8 cellular contexts compared by ENCODE assay signal in the genomic region with DNA sequence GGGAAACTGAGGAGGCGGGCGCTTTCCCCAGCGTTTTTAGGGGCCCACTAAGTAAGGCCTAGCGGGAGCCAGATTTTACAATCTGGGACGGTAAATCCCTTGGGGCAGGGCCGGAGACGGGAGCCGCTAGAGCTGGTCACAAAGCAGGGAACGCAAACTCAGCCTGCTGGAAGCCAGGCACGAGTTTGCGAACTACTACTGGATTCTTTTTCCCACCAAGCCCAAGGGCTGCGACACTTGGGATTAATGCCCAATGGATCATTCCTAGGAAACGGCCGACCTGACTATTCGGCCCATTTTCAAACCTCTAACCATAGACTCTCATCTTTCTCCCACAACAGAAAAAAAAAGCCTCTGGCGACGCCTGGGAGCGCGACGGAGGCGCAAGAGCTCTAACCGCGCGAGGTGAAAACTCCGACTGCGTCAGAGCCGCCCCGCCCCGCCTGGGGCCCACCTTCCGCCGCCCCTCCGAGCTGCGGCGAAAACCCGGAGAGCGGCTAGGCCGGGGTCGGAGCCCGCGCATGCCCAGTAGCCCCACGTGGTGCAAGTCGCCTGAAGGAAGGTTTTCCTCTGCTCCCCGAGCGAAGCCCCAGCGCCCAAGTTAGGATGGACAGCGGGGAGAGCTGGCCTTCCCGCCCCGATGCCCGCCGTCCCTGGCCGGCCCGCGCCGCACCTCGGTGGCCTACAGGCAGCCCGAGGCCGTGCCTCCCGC. TPM values are rescaled to one million over a fixed set of nuclear protein-coding genes. Genes with fewer than 3 reads are reported as not detected.
DNase-seq lines count a peak whose midpoint lies in the region; ATAC-seq lines count a peak whose summit lies in the region.

No MANE protein-coding gene starts in this region.

- H3K27me3 ChIP-seq in ectodermal cell (ENCODE audit: control insufficient read depth, insufficient read depth, low read length, poor library complexity, severe bottlenecking): peaks cover 20% of the 10 kb centered on the region

- H3K4me1 ChIP-seq in ectodermal cell (ENCODE audit: control insufficient read depth, insufficient read depth, low read length): peaks cover 8% of the 10 kb centered on the region

- 0% methylated on average over 58 of the region's 58 CpGs for WGBS in ectodermal cell, 2 experiments

- H3K27ac Mint-ChIP-seq in activated CD8-positive, alpha-beta T cell treated with anti-CD3 and anti-CD28 coated beads, Interleukin-2, amount 10 ng/mL, durations not matched to agents 7 days and 5 days: peak overlapping the region; percentile 97

- peak overlapping the region; percentile 89 for H3K4me3 ChIP-seq in ectodermal cell (ENCODE audit: insufficient read depth, low read depth, low read length)

- peaks cover 43% of the 10 kb centered on the region for H3K4me1 Mint-ChIP-seq in activated CD8-positive, alpha-beta T cell treated with anti-CD3 and anti-CD28 coated beads, Interleukin-2, amount 10 ng/mL, durations not matched to agents 7 days and 5 days (ENCODE audit: low read depth)

- H3K9me3 ChIP-seq in ectodermal cell (ENCODE audit: control insufficient read depth, low read length): no peaks in the 10 kb centered on the region

- H3K4me3 Mint-ChIP-seq in activated CD8-positive, alpha-beta T cell treated with anti-CD3 and anti-CD28 coated beads, Interleukin-2, amount 10 ng/mL, durations not matched to agents 7 days and 5 days: peak overlapping the region; percentile 92

- H3K27ac ChIP-seq in ectodermal cell (ENCODE audit: insufficient read depth, low read depth, low read length, poor library complexity, severe bottlenecking): peak overlapping the region; percentile 96

- POLR2A ChIA-PET in activated CD8-positive, alpha-beta T cell treated with anti-CD3 and anti-CD28 coated beads, Interleukin-2, amount 10 ng/mL, durations not matched to agents 7 days and 5 days (lab: Charles Lee): interaction anchor here (0.8 to 1.9 kb wide), 7 partner anchors 11 to 207 kb away, joined by 3 to 8 read pairs (median 4); no protein-coding TSS in a partner anchor

- H3K36me3 Mint-ChIP-seq in activated CD8-positive, alpha-beta T cell treated with anti-CD3 and anti-CD28 coated beads, Interleukin-2, amount 10 ng/mL, durations not matched to agents 7 days and 5 days (ENCODE audit: low read depth): peaks cover 7% of the 10 kb centered on the region

- DNase-seq in CD1c-positive myeloid dendritic cell (ENCODE audit: extremely low spot score): peak; percentile 98
- DNase-seq in NCI-H82 treated with DMSO at 0.1 percent for 48 hours (lab: John Stamatoyannopoulos, UW; ENCODE audit: unreplicated experiment): peak; percentile 56
- peak; percentile 97 for DNase-seq in activated CD8-positive, alpha-beta T cell treated with anti-CD3 and anti-CD28 coated beads, Interleukin-2, amount 10 ng/mL, durations not matched to agents 7 days and 5 days
- peak; percentile 94 for DNase-seq in medulla oblongata (ENCODE audit: extremely low spot score)
- DNase-seq in stimulated activated CD4-positive, alpha-beta T cell treated with anti-CD3 and anti-CD28 coated beads, TNF-alpha, amount 100 ng/mL, for 4 hours (ENCODE audit: low read depth in 3 of 3): peak; percentile 92 to 97 (median 94)

- peaks cover 4% of the 10 kb centered on the region for H3K36me3 ChIP-seq in ectodermal cell (ENCODE audit: control insufficient read depth, insufficient read depth, low read length)

- ATAC-seq in GM19438 (IDR thresholded peaks at IDR 0.05; ENCODE audit: low read depth, unreplicated experiment): peak; percentile 47
- peak; percentile 50 for ATAC-seq in HG03565 (IDR thresholded peaks at IDR 0.05; ENCODE audit: unreplicated experiment)
- ATAC-seq in activated CD8-positive, alpha-beta T cell treated with anti-CD3 and anti-CD28 coated beads, Interleukin-2, amount 10 ng/mL, durations not matched to agents 7 days and 5 days: peak; percentile 69

- no peaks in the 10 kb centered on the region for H3K27me3 Mint-ChIP-seq in activated CD8-positive, alpha-beta T cell treated with anti-CD3 and anti-CD28 coated beads, Interleukin-2, amount 10 ng/mL, durations not matched to agents 7 days and 5 days (ENCODE audit: low read depth)

- CTCF ChIA-PET in activated CD8-positive, alpha-beta T cell treated with anti-CD3 and anti-CD28 coated beads, Interleukin-2, amount 10 ng/mL, durations not matched to agents 7 days and 5 days (lab: Charles Lee): interaction anchor here (0.7 to 3.5 kb wide), 5 partner anchors 13 to 204 kb away, joined by 3 to 17 read pairs (median 4); no protein-coding TSS in a partner anchor

- H3K9me3 Mint-ChIP-seq in activated CD8-positive, alpha-beta T cell treated with anti-CD3 and anti-CD28 coated beads, Interleukin-2, amount 10 ng/mL, durations not matched to agents 7 days and 5 days (ENCODE audit: insufficient read depth): no peaks in the 10 kb centered on the region

RNA-seq across cellular contexts. Expression of gene SGMS1, which starts 0.6 kb away (rescaled TPM):
- 10 to 100 TPM; 14.2 to 16.4 TPM for total RNA-seq in activated CD8-positive, alpha-beta T cell treated with anti-CD3 and anti-CD28 coated beads, Interleukin-2, amount 10 ng/mL, durations not matched to agents 7 days and 5 days
- 5.7 TPM for polyA plus RNA-seq in ectodermal cell (2013, experiment 1 of 4)
- 6.6 TPM for polyA plus RNA-seq in ectodermal cell (2013, experiment 2 of 4)
- 5.9 TPM for polyA plus RNA-seq in ectodermal cell (2013, experiment 3 of 4)
- polyA plus RNA-seq in ectodermal cell (2013, experiment 4 of 4): 6.8 TPM

Comparison
In these comparisons a context has a peak if more than half of its experiments do, and no peak if none do; other contexts are left out.
1. Peak in every context shown above with its lines: DNase-seq, ATAC-seq, H3K4me3 ChIP-seq and H3K27ac ChIP-seq.